ENCODE assay signal across 9 cellular contexts in genomic region chr15:20645956-20646355, GRCh38.
DNase-seq lines count a peak whose midpoint lies in the region; ATAC-seq, FAIRE-seq and TF ChIP-seq lines count a peak whose summit lies in the region.
"Had no signal": no experiment of that assay in that cellular context is flagged by ENCODE, and none has a peak within 500 bp of the region (broad histone marks: within the 10 kb centered on the region; RNA-seq: fewer than 3 reads in every experiment).

No MANE protein-coding gene starts in this region.

- no peak for FAIRE-seq in GM19239 (lab: Jason Lieb, UNC)

- ATAC-seq in activated CD4-positive, alpha-beta T cell treated with anti-CD3 and anti-CD28 coated beads for 36 hours = peak; percentile 78
- ATAC-seq in HG03108 (IDR thresholded peaks at IDR 0.05; ENCODE audit: unreplicated experiment) (peak; percentile 47), HG03521 (IDR thresholded peaks at IDR 0.05; ENCODE audit: unreplicated experiment) (no peak)

- H3K4me3 ChIP-seq in breast epithelium = no peak overlapping the region

- peak; percentile 61 for DNase-seq in activated CD4-positive, alpha-beta T cell treated with anti-CD3 and anti-CD28 coated beads for 36 hours
- no peak for DNase-seq in activated CD4-positive, alpha-beta T cell treated with anti-CD3 and anti-CD28 coated beads for 1 hour
- peak; percentile 54 to 87 for DNase-seq in breast epithelium (ENCODE audit: low spot score in 2 of 2)
- DNase-seq in stimulated activated CD4-positive, alpha-beta T cell treated with anti-CD3 and anti-CD28 coated beads, Interleukin-4, amount 100 ng/mL, for 1 hour = peak; percentile 31
- no peak for DNase-seq in NCI-H2171 (lab: John Stamatoyannopoulos, UW)
- DNase-seq in GM19239 (ENCODE audit: insufficient read length, low spot score) = no peak
- DNase-seq: NCI-H187 had no signal

- peaks cover 0 to 4% of the 10 kb centered on the region in 2 donors for H3K27me3 ChIP-seq in breast epithelium

- no peaks in the 10 kb centered on the region for H3K36me3 ChIP-seq in breast epithelium

- intact Hi-C loops in activated CD4-positive, alpha-beta T cell treated with anti-CD3 and anti-CD28 coated beads for 36 hours (cut with DNase I, micrococcal nuclease) = loop anchor here in 1 of 2 experiments (1.0 kb wide), 1 partner anchor 18 kb away; no protein-coding TSS in a partner anchor
- intact Hi-C loops in breast epithelium (cut with DNase I; ENCODE audit: low total_unique reads) = no loop called here

- TF ChIP-seq POLR2A in breast epithelium (IDR thresholded peaks at IDR 0.05) = no peak

- no peak for TF ChIP-seq CTCF in breast epithelium (IDR thresholded peaks at IDR 0.05)

- no peaks in the 10 kb centered on the region for H3K9me3 ChIP-seq in breast epithelium

- H3K9me3 Mint-ChIP-seq in activated CD4-positive, alpha-beta T cell treated with anti-CD3 and anti-CD28 coated beads for 36 hours (ENCODE audit: low read depth) = no peaks in the 10 kb centered on the region

- CTCF ChIA-PET in activated CD4-positive, alpha-beta T cell treated with anti-CD3 and anti-CD28 coated beads for 36 hours (lab: Charles Lee) = interaction anchor here (0.5 to 1.8 kb wide), 3 partner anchors 13 to 626 kb away, joined by 3 to 6 read pairs (median 3); no protein-coding TSS in a partner anchor

- H3K4me1 Mint-ChIP-seq in activated CD4-positive, alpha-beta T cell treated with anti-CD3 and anti-CD28 coated beads for 36 hours = no peaks in the 10 kb centered on the region

- peaks cover 17% of the 10 kb centered on the region for H3K27me3 Mint-ChIP-seq in activated CD4-positive, alpha-beta T cell treated with anti-CD3 and anti-CD28 coated beads for 36 hours

- H3K36me3 Mint-ChIP-seq in activated CD4-positive, alpha-beta T cell treated with anti-CD3 and anti-CD28 coated beads for 36 hours (ENCODE audit: low read depth) = no peaks in the 10 kb centered on the region

- no peaks in the 10 kb centered on the region for H3K4me1 ChIP-seq in breast epithelium

- POLR2A ChIA-PET in activated CD4-positive, alpha-beta T cell treated with anti-CD3 and anti-CD28 coated beads for 36 hours (lab: Charles Lee) = no interaction called here

- no peak overlapping the region for H3K27ac Mint-ChIP-seq in activated CD4-positive, alpha-beta T cell treated with anti-CD3 and anti-CD28 coated beads for 36 hours

- no peak overlapping the region for H3K4me3 Mint-ChIP-seq in activated CD4-positive, alpha-beta T cell treated with anti-CD3 and anti-CD28 coated beads for 36 hours

- H3K27ac ChIP-seq in breast epithelium = no peak overlapping the region

Comparison
In these comparisons a context has a peak if more than half of its experiments do, and no peak if none do; other contexts are left out.
1. DNase-seq: peak in activated CD4-positive, alpha-beta T cell treated with anti-CD3 and anti-CD28 coated beads for 36 hours (single experiment), breast epithelium (2 of 2) and stimulated activated CD4-positive, alpha-beta T cell treated with anti-CD3 and anti-CD28 coated beads, Interleukin-4, amount 100 ng/mL, for 1 hour (single experiment); none in activated CD4-positive, alpha-beta T cell treated with anti-CD3 and anti-CD28 coated beads for 1 hour (single experiment), NCI-H2171 (single experiment) and GM19239 (single experiment).